ENCODE assay signal across 26 cellular contexts in genomic region chr6:22959571-22959970, GRCh38.
DNase-seq lines count a peak whose midpoint lies in the region; ATAC-seq and TF ChIP-seq lines count a peak whose summit lies in the region.
"Had no signal": no experiment of that assay in that cellular context is flagged by ENCODE, and none has a peak within 500 bp of the region (broad histone marks: within the 10 kb centered on the region; RNA-seq: fewer than 3 reads in every experiment).

No MANE protein-coding gene starts in this region.

- H3K27ac ChIP-seq in RWPE2 (ENCODE audit: poor library complexity, severe bottlenecking), result no peak overlapping the region
- H3K27ac ChIP-seq in epithelial cell of prostate, result no peak overlapping the region
- H3K27ac ChIP-seq: BLaER1 had no signal

- H3K27me3 Mint-ChIP-seq in mesothelial cell of epicardium (ENCODE audit: low read depth), result no peaks in the 10 kb centered on the region
- peaks cover 2% of the 10 kb centered on the region in 2 donors for H3K27me3 Mint-ChIP-seq in stimulated activated naive B cell treated with anti-CD40 and anti-IgM and Interleukin-4, amounts not matched to agents 10 μg/mL and 1 μg/mL and 100 μg/mL, for 72 hours
- no peaks in the 10 kb centered on the region for H3K27me3 Mint-ChIP-seq in activated T-helper 1 cell treated with anti-CD3 and anti-CD28 coated beads, Interleukin-12 subunit alpha, Interleukin-12 subunit beta, Interleukin-2, Interleukin-4 antibody, amounts not matched to agents 30 ng/mL and 10 ng/mL and 1 ng/mL, durations not matched to agents 14 hours and 24 hours and 36 hours (ENCODE audit: insufficient read depth)
- H3K27me3 Mint-ChIP-seq: CD4-positive, alpha-beta memory T cell; CD4-positive, CD25-positive, alpha-beta regulatory T cell; CD8-positive, alpha-beta memory T cell had no signal

- DNase-seq in NCI-H69 (lab: John Stamatoyannopoulos, UW) (peak; percentile 36), RWPE2 (ENCODE audit: low spot score) (no peak), epithelial cell of prostate (ENCODE audit: low read depth, low spot score) (peak; percentile 22), mesothelial cell of epicardium (ENCODE audit: low spot score in 2 of 2, unreplicated experiment in 2 of 2) (no peak)
- no peak for DNase-seq in stimulated activated naive B cell treated with anti-CD40 and anti-IgM and Interleukin-4, amounts not matched to agents 10 μg/mL and 1 μg/mL and 100 μg/mL, for 72 hours
- DNase-seq in activated T-helper 1 cell treated with anti-CD3 and anti-CD28 coated beads, Interleukin-12 subunit alpha, Interleukin-12 subunit beta, Interleukin-2, Interleukin-4 antibody, amounts not matched to agents 30 ng/mL and 10 ng/mL and 1 ng/mL, durations not matched to agents 14 hours and 24 hours and 36 hours (ENCODE audit: low spot score), result no peak
- DNase-seq: 8988T; ACHN; BE2C; C1 segment of cervical spinal cord; CD4-positive, alpha-beta memory T cell; CD4-positive, CD25-positive, alpha-beta regulatory T cell; CD8-positive, alpha-beta memory T cell; COR-L47; DMS 273 treated with DMSO at 0.1 percent for 48 hours; DMS153; DMS53; DMS79; DND-41; EL; GDM1 had no signal

- peak overlapping the region; percentile 15 for H3K27ac Mint-ChIP-seq in mesothelial cell of epicardium
- no peak overlapping the region for H3K27ac Mint-ChIP-seq in stimulated activated naive B cell treated with anti-CD40 and anti-IgM and Interleukin-4, amounts not matched to agents 10 μg/mL and 1 μg/mL and 100 μg/mL, for 72 hours
- H3K27ac Mint-ChIP-seq in activated T-helper 1 cell treated with anti-CD3 and anti-CD28 coated beads, Interleukin-12 subunit alpha, Interleukin-12 subunit beta, Interleukin-2, Interleukin-4 antibody, amounts not matched to agents 30 ng/mL and 10 ng/mL and 1 ng/mL, durations not matched to agents 14 hours and 24 hours and 36 hours, result no peak overlapping the region
- H3K27ac Mint-ChIP-seq: CD14-positive monocyte; CD4-positive, alpha-beta memory T cell; CD8-positive, alpha-beta memory T cell had no signal

- no peak for TF ChIP-seq POLR2A in GM18505 (IDR thresholded peaks at IDR 0.05; ENCODE audit: borderline replicate concordance, extremely low read depth, insufficient read depth, insufficient read length)

- H3K4me3 ChIP-seq in RWPE2 (ENCODE audit: severe bottlenecking), result no peak overlapping the region
- H3K4me3 ChIP-seq: BLaER1, GM12878 had no signal

- H3K36me3 Mint-ChIP-seq in mesothelial cell of epicardium, result peaks cover 6% of the 10 kb centered on the region
- H3K36me3 Mint-ChIP-seq in stimulated activated naive B cell treated with anti-CD40 and anti-IgM and Interleukin-4, amounts not matched to agents 10 μg/mL and 1 μg/mL and 100 μg/mL, for 72 hours, result peaks cover 4 to 11% of the 10 kb centered on the region in 2 donors
- peaks cover 10% of the 10 kb centered on the region for H3K36me3 Mint-ChIP-seq in activated T-helper 1 cell treated with anti-CD3 and anti-CD28 coated beads, Interleukin-12 subunit alpha, Interleukin-12 subunit beta, Interleukin-2, Interleukin-4 antibody, amounts not matched to agents 30 ng/mL and 10 ng/mL and 1 ng/mL, durations not matched to agents 14 hours and 24 hours and 36 hours (ENCODE audit: low read depth)
- H3K36me3 Mint-ChIP-seq: CD14-positive monocyte; CD4-positive, alpha-beta memory T cell; CD4-positive, CD25-positive, alpha-beta regulatory T cell; CD8-positive, alpha-beta memory T cell had no signal

- no peaks in the 10 kb centered on the region for H3K27me3 ChIP-seq in RWPE2 (ENCODE audit: insufficient read depth, poor library complexity, severe bottlenecking)
- H3K27me3 ChIP-seq: BE2C, BLaER1 had no signal

- peaks cover 18% of the 10 kb centered on the region for H3K9me3 Mint-ChIP-seq in mesothelial cell of epicardium
- peaks cover 14 to 16% of the 10 kb centered on the region in 2 donors for H3K9me3 Mint-ChIP-seq in stimulated activated naive B cell treated with anti-CD40 and anti-IgM and Interleukin-4, amounts not matched to agents 10 μg/mL and 1 μg/mL and 100 μg/mL, for 72 hours
- peaks cover 16% of the 10 kb centered on the region for H3K9me3 Mint-ChIP-seq in activated T-helper 1 cell treated with anti-CD3 and anti-CD28 coated beads, Interleukin-12 subunit alpha, Interleukin-12 subunit beta, Interleukin-2, Interleukin-4 antibody, amounts not matched to agents 30 ng/mL and 10 ng/mL and 1 ng/mL, durations not matched to agents 14 hours and 24 hours and 36 hours

- H3K4me3 Mint-ChIP-seq in mesothelial cell of epicardium, result no peak overlapping the region
- H3K4me3 Mint-ChIP-seq in stimulated activated naive B cell treated with anti-CD40 and anti-IgM and Interleukin-4, amounts not matched to agents 10 μg/mL and 1 μg/mL and 100 μg/mL, for 72 hours, result no peak overlapping the region
- H3K4me3 Mint-ChIP-seq in activated T-helper 1 cell treated with anti-CD3 and anti-CD28 coated beads, Interleukin-12 subunit alpha, Interleukin-12 subunit beta, Interleukin-2, Interleukin-4 antibody, amounts not matched to agents 30 ng/mL and 10 ng/mL and 1 ng/mL, durations not matched to agents 14 hours and 24 hours and 36 hours, result no peak overlapping the region
- H3K4me3 Mint-ChIP-seq: CD14-positive monocyte; CD8-positive, alpha-beta memory T cell had no signal

- peaks cover 7% of the 10 kb centered on the region for H3K4me1 ChIP-seq in RWPE2 (ENCODE audit: insufficient read depth, poor library complexity, severe bottlenecking)
- H3K4me1 ChIP-seq: BE2C, BLaER1 had no signal

- peak; percentile 46; the same call in 2 of the 3 replicates for ATAC-seq in RWPE2 (ENCODE audit: low read depth)
- ATAC-seq in stimulated activated naive B cell treated with anti-CD40 and anti-IgM and Interleukin-4, amounts not matched to agents 10 μg/mL and 1 μg/mL and 100 μg/mL, for 72 hours (replicated peaks), result no peak
- ATAC-seq in GM18505 (IDR thresholded peaks at IDR 0.05; ENCODE audit: unreplicated experiment), result no peak
- no peak for ATAC-seq in GM21825 (IDR thresholded peaks at IDR 0.05; ENCODE audit: unreplicated experiment)

- no peaks in the 10 kb centered on the region for H3K36me3 ChIP-seq in RWPE2 (ENCODE audit: low read depth)
- H3K36me3 ChIP-seq: BE2C, BLaER1 had no signal

- TF ChIP-seq CTCF in RWPE2 (IDR thresholded peaks at IDR 0.05; ENCODE audit: poor library complexity, severe bottlenecking) (no peak), mesothelial cell of epicardium (IDR thresholded peaks at IDR 0.05; ENCODE audit: unreplicated experiment) (no peak)

- H3K4me1 Mint-ChIP-seq in mesothelial cell of epicardium, result peaks cover 64% of the 10 kb centered on the region
- peaks cover 15 to 26% of the 10 kb centered on the region in 2 donors for H3K4me1 Mint-ChIP-seq in stimulated activated naive B cell treated with anti-CD40 and anti-IgM and Interleukin-4, amounts not matched to agents 10 μg/mL and 1 μg/mL and 100 μg/mL, for 72 hours
- H3K4me1 Mint-ChIP-seq in activated T-helper 1 cell treated with anti-CD3 and anti-CD28 coated beads, Interleukin-12 subunit alpha, Interleukin-12 subunit beta, Interleukin-2, Interleukin-4 antibody, amounts not matched to agents 30 ng/mL and 10 ng/mL and 1 ng/mL, durations not matched to agents 14 hours and 24 hours and 36 hours (ENCODE audit: low read depth), result peaks cover 30% of the 10 kb centered on the region

- no peaks in the 10 kb centered on the region for H3K9me3 ChIP-seq in RWPE2 (ENCODE audit: severe bottlenecking)
- H3K9me3 ChIP-seq: BE2C, BLaER1 had no signal

- intact Hi-C loops in activated T-helper 1 cell treated with anti-CD3 and anti-CD28 coated beads, Interleukin-12 subunit alpha, Interleukin-12 subunit beta, Interleukin-2, Interleukin-4 antibody, amounts not matched to agents 30 ng/mL and 10 ng/mL and 1 ng/mL, durations not matched to agents 14 hours and 24 hours and 36 hours (cut with micrococcal nuclease), result no loop called here

Comparison
In these comparisons a context has a peak if more than half of its experiments do, and no peak if none do; other contexts are left out.
1. DNase-seq: peak in NCI-H69 (single experiment) and epithelial cell of prostate (single experiment); none in RWPE2 (single experiment), mesothelial cell of epicardium (0 of 2), stimulated activated naive B cell treated with anti-CD40 and anti-IgM and Interleukin-4, amounts not matched to agents 10 μg/mL and 1 μg/mL and 100 μg/mL, for 72 hours (single experiment) and activated T-helper 1 cell treated with anti-CD3 and anti-CD28 coated beads, Interleukin-12 subunit alpha, Interleukin-12 subunit beta, Interleukin-2, Interleukin-4 antibody, amounts not matched to agents 30 ng/mL and 10 ng/mL and 1 ng/mL, durations not matched to agents 14 hours and 24 hours and 36 hours (single experiment).